ENCODE assay signal across 25 cellular contexts in the genomic region with DNA sequence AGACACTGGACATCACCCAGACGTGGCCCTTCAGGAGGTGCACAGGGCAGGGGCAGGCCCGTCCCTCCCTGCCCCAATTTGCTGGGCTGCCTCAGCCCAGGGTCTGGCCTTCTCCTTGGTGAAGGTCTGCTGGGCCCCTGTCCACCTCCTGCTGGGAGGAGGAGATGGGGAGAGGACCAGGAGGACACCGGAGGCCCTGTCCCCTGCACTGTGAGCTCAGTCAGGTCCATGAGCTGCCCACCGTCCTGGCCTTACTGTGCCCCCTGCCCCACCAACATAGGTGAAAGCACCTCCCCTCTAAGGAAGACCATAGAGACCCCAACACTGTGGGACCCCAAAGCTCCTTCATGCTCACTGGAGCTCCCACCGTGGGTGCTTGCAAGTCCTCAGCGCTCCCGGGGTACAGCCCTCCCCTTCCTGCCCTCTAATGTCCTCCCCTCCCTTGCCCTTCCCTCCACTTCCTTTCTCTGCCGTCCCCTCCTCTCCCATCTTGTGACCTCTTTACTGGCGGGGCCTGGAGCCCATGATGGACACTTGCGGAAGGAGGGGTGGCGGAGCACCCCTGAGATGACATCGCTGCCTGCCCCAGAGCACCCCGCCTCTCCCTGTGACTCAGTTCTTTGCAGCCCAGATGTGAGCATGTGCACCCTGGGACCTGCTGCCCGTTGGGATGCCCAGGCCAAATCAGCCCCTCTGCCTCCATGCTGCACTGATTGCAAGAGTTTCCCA. TPM values are rescaled to one million over a fixed set of nuclear protein-coding genes. Genes with fewer than 3 reads are reported as not detected.
"Had no signal": no experiment of that assay in that cellular context is flagged by ENCODE, and none has a peak within 500 bp of the region (broad histone marks: within the 10 kb centered on the region; RNA-seq: fewer than 3 reads in every experiment).

No MANE protein-coding gene starts in this region.

- H3K27me3 ChIP-seq: adrenal gland had no signal

- H3K36me3 Mint-ChIP-seq: activated naive CD8-positive, alpha-beta T cell treated with anti-CD3 and anti-CD28 coated beads, Interleukin-2, amount 10 ng/mL, durations not matched to agents 7 days and 5 days; WTC11 had no signal

- H3K36me3 ChIP-seq: adrenal gland had no signal

- H3K4me3 Mint-ChIP-seq: activated CD4-positive, alpha-beta T cell treated with anti-CD3 and anti-CD28 coated beads, Interleukin-2, amount 10 ng/mL, durations not matched to agents 24 days and 14 days; activated naive CD8-positive, alpha-beta T cell treated with anti-CD3 and anti-CD28 coated beads, Interleukin-2, amount 10 ng/mL, durations not matched to agents 7 days and 5 days; activated T-cell treated with anti-CD3 and anti-CD28 coated beads, Interleukin-2, amount 50 U/mL, for 4 hours; T-helper 1 cell treated with Interleukin-12 subunit alpha and Interleukin-12 subunit beta and Interleukin-4 antibody, amounts not matched to agents 30 μg/mL and 1 μg/mL, for 36 hours; WTC11 had no signal

- H3K9me3 Mint-ChIP-seq: activated CD4-positive, alpha-beta T cell treated with anti-CD3 and anti-CD28 coated beads, Interleukin-2, amount 10 ng/mL, durations not matched to agents 24 days and 14 days; activated naive CD8-positive, alpha-beta T cell treated with anti-CD3 and anti-CD28 coated beads, Interleukin-2, amount 10 ng/mL, durations not matched to agents 7 days and 5 days; activated T-cell treated with anti-CD3 and anti-CD28 coated beads, Interleukin-2, amount 50 U/mL, for 4 hours; T-helper 1 cell treated with Interleukin-12 subunit alpha and Interleukin-12 subunit beta and Interleukin-4 antibody, amounts not matched to agents 30 μg/mL and 1 μg/mL, for 36 hours; WTC11 had no signal

- DNase-seq: activated CD4-positive, alpha-beta T cell treated with anti-CD3 and anti-CD28 coated beads for 1 hour; activated CD4-positive, alpha-beta T cell treated with anti-CD3 and anti-CD28 coated beads, Interleukin-2, amount 10 ng/mL, durations not matched to agents 24 days and 14 days; activated CD4-positive, alpha-beta T cell treated with anti-CD3 and anti-CD28 coated beads, Interleukin-2, amount 50 U/mL, for 48 hours; activated naive CD4-positive, alpha-beta T cell treated with anti-CD3 and anti-CD28 coated beads, Interleukin-2, amount 50 U/mL, for 16 hours; activated T-cell treated with anti-CD3 and anti-CD28 coated beads, Interleukin-2, amount 50 U/mL, for 4 hours; adrenal gland; anterior cingulate cortex; NCI-H1092; NCI-H1417 treated with DMSO at 0.1 percent for 48 hours; NCI-H1694; NCI-H2029; NCI-H2107; NCI-H2171 treated with DMSO at 0.1 percent for 48 hours; NCI-H226; NCI-H526; NCI-H82; SHP77; T-helper 9 cell had no signal

- H3K4me3 ChIP-seq: adrenal gland had no signal

- ATAC-seq: activated T-cell treated with anti-CD3 and anti-CD28 coated beads, Interleukin-2, amount 50 U/mL, for 4 hours; WTC11 had no signal

- H3K27ac ChIP-seq: adrenal gland, KMS-11, RWPE1 had no signal

- H3K9ac ChIP-seq: KMS-11 had no signal

- H3K4me2 ChIP-seq: KMS-11 had no signal

- H3K9me3 ChIP-seq: adrenal gland had no signal

- H3K27me3 Mint-ChIP-seq: activated CD4-positive, alpha-beta T cell treated with anti-CD3 and anti-CD28 coated beads, Interleukin-2, amount 10 ng/mL, durations not matched to agents 24 days and 14 days; activated naive CD8-positive, alpha-beta T cell treated with anti-CD3 and anti-CD28 coated beads, Interleukin-2, amount 10 ng/mL, durations not matched to agents 7 days and 5 days had no signal

- H3K27ac Mint-ChIP-seq: activated CD4-positive, alpha-beta T cell treated with anti-CD3 and anti-CD28 coated beads, Interleukin-2, amount 10 ng/mL, durations not matched to agents 24 days and 14 days; activated naive CD8-positive, alpha-beta T cell treated with anti-CD3 and anti-CD28 coated beads, Interleukin-2, amount 10 ng/mL, durations not matched to agents 7 days and 5 days; T-helper 1 cell treated with Interleukin-12 subunit alpha and Interleukin-12 subunit beta and Interleukin-4 antibody, amounts not matched to agents 30 μg/mL and 1 μg/mL, for 36 hours; WTC11 had no signal

RNA-seq across cellular contexts. Expression of a gene that starts 4.6 kb away (rescaled TPM):
- total RNA-seq: MCF 10A, OCI-LY7 had no signal
